Comparison of ENCODE assay signal across 9 cellular contexts in genomic region chr16:73268311-73268997, GRCh38.
DNase-seq lines count a peak whose midpoint lies in the region; ATAC-seq and TF ChIP-seq lines count a peak whose summit lies in the region.
"Had no signal": no experiment of that assay in that cellular context is flagged by ENCODE, and none has a peak within 500 bp of the region (broad histone marks: within the 10 kb centered on the region; RNA-seq: fewer than 3 reads in every experiment).

No MANE protein-coding gene starts in this region.

- ATAC-seq in GM19328 (IDR thresholded peaks at IDR 0.05; ENCODE audit: unreplicated experiment) (no peak), HG03280 (IDR thresholded peaks at IDR 0.05; ENCODE audit: unreplicated experiment) (no peak)

- DNase-seq in Ammon's horn (ENCODE audit: low spot score) (peak; percentile 71), NCI-H1105 treated with DMSO at 0.1 percent for 48 hours (lab: John Stamatoyannopoulos, UW) (peak; percentile 87), left kidney (ENCODE audit: low read depth, low spot score) (peak; percentile 16), GM13976 (ENCODE audit: low spot score) (no peak), NCI-H2029 (lab: John Stamatoyannopoulos, UW) (no peak)
- DNase-seq: naive B cell had no signal

- TF ChIP-seq CTCF in WI38 (IDR thresholded peaks at IDR 0.05; ENCODE audit: low read depth, low read length) (peak; percentile 27), GM13976 (IDR thresholded peaks at IDR 0.05; ENCODE audit: borderline replicate concordance, control extremely low read depth, extremely low read depth, insufficient read depth, missing control alignments) (no peak)

- H3K4me3 ChIP-seq in WI38 (ENCODE audit: low read depth, low read length), result no peak overlapping the region

- in situ Hi-C loops in GM13976 (cut with MboI; ENCODE audit: low sequenced_read_pairs, unreplicated experiment), result no loop called here

Comparison
In these comparisons a context has a peak if more than half of its experiments do, and no peak if none do; other contexts are left out.
1. DNase-seq: peak in Ammon's horn (single experiment), NCI-H1105 treated with DMSO at 0.1 percent for 48 hours (single experiment) and left kidney (single experiment); none in GM13976 (single experiment) and NCI-H2029 (single experiment).